Comparison of ENCODE assay signal across 19 cellular contexts in genomic region chr14:23882884-23883283, GRCh38.
DNase-seq lines count a peak whose midpoint lies in the region; ATAC-seq, FAIRE-seq and TF ChIP-seq lines count a peak whose summit lies in the region.
"Had no signal": no experiment of that assay in that cellular context is flagged by ENCODE, and none has a peak within 500 bp of the region (broad histone marks: within the 10 kb centered on the region; RNA-seq: fewer than 3 reads in every experiment).

No MANE protein-coding gene starts in this region.

- H3K27me3 ChIP-seq in HepG2 (ENCODE audit: control insufficient read depth in 1 of 2, insufficient read depth in 2 of 2, low read length in 2 of 2) (no peaks in the 10 kb centered on the region), right lobe of liver (no peaks in the 10 kb centered on the region), neural cell (ENCODE audit: insufficient read depth, low read depth, low read length) (no peaks in the 10 kb centered on the region), ovary (no peaks in the 10 kb centered on the region), heart left ventricle (peaks cover 0 to 4% (median 0%) of the 10 kb centered on the region in 9 donors)
- H3K27me3 ChIP-seq: BLaER1 treated with 17β-estradiol and CSF1 and Interleukin-3, amounts not matched to agents 10 nM and 100 nM had no signal

- no peaks in the 10 kb centered on the region for H3F3A ChIP-seq in neural cell (ENCODE audit: insufficient read depth, low read length, poor library complexity, severe bottlenecking)

- CTCF ChIA-PET in HepG2 (lab: Yijun Ruan, JAX; ENCODE audit: low intra/inter-chr PET ratio, low total read pairs), result no interaction called here

- in situ Hi-C loops in HepG2 (cut with HindIII; ENCODE audit: extremely low pct_ligation_motif_present, low pct_unique_long_range_greater_than_20kb), result no loop called here

- DNase-seq in HepG2 (ENCODE audit: low spot score) (no peak), right lobe of liver (no peak), ovary (no peak), heart left ventricle (no peak)
- DNase-seq: 8988T; Calu3; CD8-positive, alpha-beta T cell; H9; KBM-7 had no signal

- H3K4me1 ChIP-seq in HepG2 (ENCODE audit: insufficient read depth, low read length) (peaks cover 29% of the 10 kb centered on the region), right lobe of liver (no peaks in the 10 kb centered on the region), ovary (ENCODE audit: insufficient read depth) (peaks cover 4% of the 10 kb centered on the region), heart left ventricle (no peaks in the 10 kb centered on the region)
- H3K4me1 ChIP-seq: BLaER1 treated with 17β-estradiol and CSF1 and Interleukin-3, amounts not matched to agents 10 nM and 100 nM had no signal

- peaks cover 28% of the 10 kb centered on the region for H3K27me3 Mint-ChIP-seq in brain

- POLR2A ChIA-PET in HepG2 (lab: Yijun Ruan, JAX), result interaction anchor here (1.8 kb wide), 1 partner anchor 237 kb away, joined by 11 read pairs; no protein-coding TSS in a partner anchor

- H3K4me2 ChIP-seq in HepG2 (ENCODE audit: low read depth, low read length) (peak overlapping the region; percentile 82; the same call in 1 of the 2 replicates), neural cell (ENCODE audit: low read length) (peak overlapping the region; percentile 24)
- H3K4me2 ChIP-seq: BLaER1 treated with 17β-estradiol and CSF1 and Interleukin-3, amounts not matched to agents 10 nM and 100 nM had no signal

- TF ChIP-seq CTCF in HepG2 (CRISPR knock-in tag; IDR thresholded peaks at IDR 0.05), result no peak
- TF ChIP-seq CTCF in right lobe of liver (IDR thresholded peaks at IDR 0.05), result no peak
- TF ChIP-seq CTCF in brain (conservative IDR thresholded peaks at IDR 0.05), result no peak
- TF ChIP-seq CTCF in neural cell (IDR thresholded peaks at IDR 0.05; ENCODE audit: poor library complexity, severe bottlenecking), result no peak
- TF ChIP-seq CTCF in ovary (IDR thresholded peaks at IDR 0.05), result no peak
- no peak for TF ChIP-seq CTCF in heart left ventricle (IDR thresholded peaks at IDR 0.05)

- H2AFZ ChIP-seq in HepG2 (ENCODE audit: low read length), result no peak overlapping the region
- H2AFZ ChIP-seq in neural cell (ENCODE audit: low read depth, low read length), result no peak overlapping the region

- no peak for TF ChIP-seq RAD21 in HepG2 (CRISPR knock-in tag; IDR thresholded peaks at IDR 0.05)
- TF ChIP-seq RAD21 in neural cell (conservative IDR thresholded peaks at IDR 0.05), result no peak

- H4K20me1 ChIP-seq in HepG2 (ENCODE audit: insufficient read depth, low read length), result no peaks in the 10 kb centered on the region
- no peaks in the 10 kb centered on the region for H4K20me1 ChIP-seq in neural cell (ENCODE audit: insufficient read depth)
- H4K20me1 ChIP-seq: BLaER1 treated with 17β-estradiol and CSF1 and Interleukin-3, amounts not matched to agents 10 nM and 100 nM had no signal

- H3K4me1 Mint-ChIP-seq in brain, result peaks cover 47% of the 10 kb centered on the region
- H3K4me1 Mint-ChIP-seq: H9 had no signal

- peak overlapping the region in 3 of 5 experiments; percentile 32 to 73 (median 36) for H3K4me3 Mint-ChIP-seq in brain
- H3K4me3 Mint-ChIP-seq: B cell; CD8-positive, alpha-beta T cell; H9; IgD-negative memory B cell had no signal

- H3K9ac ChIP-seq in HepG2 (ENCODE audit: insufficient read depth, low read depth, low read length) (no peak overlapping the region), neural cell (ENCODE audit: low read length) (no peak overlapping the region)
- H3K9ac ChIP-seq: BLaER1 treated with 17β-estradiol and CSF1 and Interleukin-3, amounts not matched to agents 10 nM and 100 nM had no signal

- no peak overlapping the region for H3K27ac ChIP-seq in HepG2 (ENCODE audit: extremely low read length, insufficient read depth, low read length)
- H3K27ac ChIP-seq in right lobe of liver, result no peak overlapping the region
- H3K27ac ChIP-seq in neural cell (ENCODE audit: low read length), result peak overlapping the region; percentile 51
- H3K27ac ChIP-seq in ovary, result no peak overlapping the region
- no peak overlapping the region for H3K27ac ChIP-seq in heart left ventricle
- H3K27ac ChIP-seq: BLaER1 treated with 17β-estradiol and CSF1 and Interleukin-3, amounts not matched to agents 10 nM and 100 nM had no signal

- 82% methylated on average over 3 of the region's 3 CpGs for WGBS in HepG2 (ENCODE audit: low lambda C conversion rate)
- 80% methylated on average over 3 of the region's 3 CpGs for WGBS in right lobe of liver (ENCODE audit: insufficient coverage, low coverage, low lambda C conversion rate, missing lambda C conversion rate)
- 92 to 98% (median 97%) methylated on average over 3 of the region's 3 CpGs for whole genome bisulfite sequencing in ovary, 3 donors
- WGBS in heart left ventricle, 4 donors, result 90 to 94% (median 91%) methylated on average over 3 of the region's 3 CpGs

- TF ChIP-seq POLR2A in HepG2 (IDR thresholded peaks at IDR 0.05; ENCODE audit: insufficient read depth in 1 of 2, low read depth in 2 of 2, low read length in 2 of 2), result no peak
- no peak for TF ChIP-seq POLR2A in right lobe of liver (IDR thresholded peaks at IDR 0.05)
- TF ChIP-seq POLR2A in ovary (IDR thresholded peaks at IDR 0.05), result no peak
- no peak for TF ChIP-seq POLR2A in heart left ventricle (IDR thresholded peaks at IDR 0.05)

- H3K4me3 ChIP-seq in HepG2 (replicated peaks in 1 of 3; ENCODE audit: insufficient read depth in 1 of 3, low read depth in 2 of 3, low read length in 3 of 3), result no peak overlapping the region
- no peak overlapping the region for H3K4me3 ChIP-seq in right lobe of liver
- no peak overlapping the region for H3K4me3 ChIP-seq in neural cell (ENCODE audit: low read length)
- no peak overlapping the region for H3K4me3 ChIP-seq in ovary
- H3K4me3 ChIP-seq in heart left ventricle, result no peak overlapping the region
- H3K4me3 ChIP-seq: BLaER1 treated with 17β-estradiol and CSF1 and Interleukin-3, amounts not matched to agents 10 nM and 100 nM had no signal

- peak overlapping the region; percentile 19 to 97 (median 60) for H3K27ac Mint-ChIP-seq in brain
- H3K27ac Mint-ChIP-seq: B cell; CD8-positive, alpha-beta T cell; H9; IgD-negative memory B cell had no signal

- peaks cover 4% of the 10 kb centered on the region for H3K36me3 Mint-ChIP-seq in brain
- H3K36me3 Mint-ChIP-seq: CD8-positive, alpha-beta T cell; IgD-negative memory B cell had no signal

- TF ChIP-seq EP300 in HepG2 (IDR thresholded peaks at IDR 0.05; ENCODE audit: low read depth in 2 of 2, low read length in 2 of 2) (no peak), HepG2 (CRISPR knock-in tag; IDR thresholded peaks at IDR 0.05; ENCODE audit: borderline replicate concordance) (no peak), neural cell (conservative IDR thresholded peaks at IDR 0.05; ENCODE audit: poor library complexity, severe bottlenecking) (no peak), ovary (IDR thresholded peaks at IDR 0.05) (no peak)

- no TSS peak for BruUV-seq in HepG2 (replicated peaks; lab: Mats Ljungman, UMichigan)

- FAIRE-seq in HepG2 (lab: Jason Lieb, UNC), result no peak
- FAIRE-seq: G401.6, H1, HTR-8/SVneo had no signal

- intact Hi-C loops in HepG2 (cut with micrococcal nuclease; ENCODE audit: unreplicated experiment), result loop anchor here (5.0 kb wide), 1 partner anchor 69 kb away; the partner anchor contains the start of gene DHRS4
- intact Hi-C loops in right lobe of liver (cut with DNase I), result no loop called here
- intact Hi-C loops in ovary (cut with DNase I), result no loop called here
- intact Hi-C loops in heart left ventricle (cut with DNase I), result no loop called here

- ATAC-seq in HepG2, result no peak
- no peak for ATAC-seq in right lobe of liver
- ATAC-seq in HG03565 (IDR thresholded peaks at IDR 0.05; ENCODE audit: unreplicated experiment), result no peak
- ATAC-seq in GM19467 (IDR thresholded peaks at IDR 0.05; ENCODE audit: unreplicated experiment), result no peak
- ATAC-seq in heart left ventricle, result no peak
- ATAC-seq: CD8-positive, alpha-beta T cell had no signal

- peaks cover 3 to 23% (median 10%) of the 10 kb centered on the region in 5 experiments for H3K9me3 Mint-ChIP-seq in brain

- H3K9me3 ChIP-seq in HepG2 (ENCODE audit: low read length) (peaks cover 6% of the 10 kb centered on the region), right lobe of liver (no peaks in the 10 kb centered on the region), neural cell (ENCODE audit: low read length) (no peaks in the 10 kb centered on the region), ovary (no peaks in the 10 kb centered on the region), heart left ventricle (peaks cover 0 to 9% (median 2%) of the 10 kb centered on the region in 12 donors)

- H3K79me2 ChIP-seq in HepG2 (ENCODE audit: insufficient read depth, low read length) (no peaks in the 10 kb centered on the region), neural cell (replicated peaks; ENCODE audit: insufficient read depth, low read length) (no peaks in the 10 kb centered on the region)

- no peaks in the 10 kb centered on the region for H3K9me2 ChIP-seq in neural cell (ENCODE audit: insufficient read depth, low read length)

- no peaks in the 10 kb centered on the region for H3K36me3 ChIP-seq in HepG2 (replicated peaks in 1 of 2; ENCODE audit: control insufficient read depth in 1 of 2, insufficient read depth in 2 of 2, low read length in 2 of 2)
- no peaks in the 10 kb centered on the region for H3K36me3 ChIP-seq in right lobe of liver
- no peaks in the 10 kb centered on the region for H3K36me3 ChIP-seq in neural cell (ENCODE audit: insufficient read depth, low read length)
- H3K36me3 ChIP-seq in ovary, result no peaks in the 10 kb centered on the region
- H3K36me3 ChIP-seq in heart left ventricle, result no peaks in the 10 kb centered on the region
- H3K36me3 ChIP-seq: BLaER1 treated with 17β-estradiol and CSF1 and Interleukin-3, amounts not matched to agents 10 nM and 100 nM had no signal

TF ChIP-seq in HepG2, 621 proteins besides CTCF, POLR2A, EP300 and RAD21 (continues in another document):
- TF ChIP-seq AKAP8 (CRISPR knock-in tag; IDR thresholded peaks at IDR 0.05), result no peak

TF ChIP-seq in neural cell, 6 proteins besides CTCF, POLR2A, EP300 and RAD21 (continues in another document):
- TF ChIP-seq SMC3 (conservative IDR thresholded peaks at IDR 0.05; ENCODE audit: poor library complexity), result no peak
- no peak for TF ChIP-seq POLR2AphosphoS5 (IDR thresholded peaks at IDR 0.05)
